ENCODE assay signal across 10 cellular contexts in the genomic region with DNA sequence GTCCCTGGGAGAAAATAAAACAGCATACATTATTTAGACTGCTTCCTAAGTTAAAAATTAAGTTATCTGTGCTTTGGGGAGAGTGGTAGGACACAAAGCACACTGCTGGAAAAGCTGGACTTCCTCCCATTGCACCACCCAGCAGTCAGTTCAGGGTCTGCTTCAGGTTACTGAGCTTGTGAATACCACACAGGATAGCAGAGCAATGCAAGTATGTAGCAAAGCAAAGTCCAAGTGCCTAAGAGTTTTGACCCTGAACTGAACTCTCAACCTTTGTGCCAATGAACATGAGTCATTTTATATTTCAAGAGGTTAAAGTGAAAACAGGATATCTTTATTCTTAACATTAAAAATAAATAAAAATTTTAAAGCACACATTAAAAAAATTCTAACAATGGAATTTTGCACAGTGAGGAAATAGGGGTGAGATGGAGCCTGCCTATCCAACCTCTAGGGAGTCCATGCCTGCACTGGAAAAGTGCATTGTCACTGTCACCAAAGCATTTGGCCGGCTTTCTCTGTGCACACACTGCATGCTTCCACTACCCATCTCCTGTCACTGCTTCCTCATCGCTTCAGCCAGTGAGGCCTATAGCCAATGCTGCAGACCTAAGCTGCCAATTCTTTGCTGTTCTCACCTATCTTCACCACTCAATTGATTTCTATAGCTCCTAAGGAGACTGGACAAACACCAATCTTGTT. TPM values are rescaled to one million over a fixed set of nuclear protein-coding genes. Genes with fewer than 3 reads are reported as not detected.
DNase-seq lines count a peak whose midpoint lies in the region; ATAC-seq, FAIRE-seq and TF ChIP-seq lines count a peak whose summit lies in the region.
"Had no signal": no experiment of that assay in that cellular context is flagged by ENCODE, and none has a peak within 500 bp of the region (broad histone marks: within the 10 kb centered on the region; RNA-seq: fewer than 3 reads in every experiment).

No MANE protein-coding gene starts in this region.

- no peak overlapping the region for H3K56ac ChIP-seq in IMR-90 (ENCODE audit: extremely low read depth, insufficient read depth, low read length)

- FAIRE-seq in kidney (lab: Jason Lieb, UNC) = peak; percentile 63

- peak overlapping the region in 1 of 2 experiments; percentile 30; a peak in 1 of 4 replicates for H4K8ac ChIP-seq in IMR-90 (ENCODE audit: low read depth in 2 of 2, low read length in 2 of 2)

- H3K4me3 ChIP-seq in IMR-90 (ENCODE audit: insufficient read depth, low read depth, low read length) (no peak overlapping the region), adrenal gland (no peak overlapping the region), kidney (ENCODE audit: low read length in 2 of 2) (no peak overlapping the region)

- peaks cover 28% of the 10 kb centered on the region for H3K4me1 Mint-ChIP-seq in nephron progenitor cell
- H3K4me1 Mint-ChIP-seq: B cell had no signal

- H2BK5ac ChIP-seq in IMR-90 (ENCODE audit: low read depth, low read length, poor library complexity, severe bottlenecking) = no peak overlapping the region

- 83% methylated on average over 1 of the region's 2 CpGs; no CpG with 5 or more reads in 1 of the 2 experiments for WGBS in IMR-90 (ENCODE audit: extremely low coverage in 2 of 2, insufficient read length in 1 of 2), 2 experiments
- WGBS in adrenal gland, 4 donors = 32 to 55% (median 47%) methylated on average over 2 of the region's 2 CpGs

- H3K36me3 ChIP-seq in IMR-90 (ENCODE audit: control insufficient read depth, insufficient read depth, low read length) = no peaks in the 10 kb centered on the region
- no peaks in the 10 kb centered on the region for H3K36me3 ChIP-seq in adrenal gland (replicated peaks in 1 of 2)
- H3K36me3 ChIP-seq in kidney (ENCODE audit: control insufficient read depth in 1 of 2, insufficient read depth in 2 of 2, low read length in 2 of 2) = no peaks in the 10 kb centered on the region

- H3K9me1 ChIP-seq in IMR-90 (ENCODE audit: insufficient read depth, low read length) = peaks cover 8% of the 10 kb centered on the region

- peak overlapping the region; percentile 27; the same call in 1 of the 2 replicates for H3K18ac ChIP-seq in IMR-90 (ENCODE audit: low read depth, low read length)

- CTCF ChIA-PET in IMR-90 (lab: Yijun Ruan, JAX) = no interaction called here

- H2AK9ac ChIP-seq in IMR-90 (replicated peaks; ENCODE audit: low read depth, low read length, poor library complexity) = no peak overlapping the region

- H3K4me2 ChIP-seq in IMR-90 (ENCODE audit: low read depth, low read length) = no peak overlapping the region

- peak overlapping the region; percentile 4; the same call in 1 of the 2 replicates for H4K5ac ChIP-seq in IMR-90 (ENCODE audit: low read depth, low read length)

- peak overlapping the region; percentile 80; the same call in 1 of the 2 replicates for H3K14ac ChIP-seq in IMR-90 (replicated peaks; ENCODE audit: low read depth, low read length)

- ATAC-seq in IMR-90 (ENCODE audit: low read depth) (peak; percentile 22; the same call in 1 of the 2 replicates), GM18873 (IDR thresholded peaks at IDR 0.05; ENCODE audit: low FRiP score, unreplicated experiment) (no peak)

- BruUV-seq in IMR-90 (replicated peaks; lab: Mats Ljungman, UMichigan) = no TSS peak

- no peaks in the 10 kb centered on the region for H3K79me1 ChIP-seq in IMR-90 (ENCODE audit: low read depth in 1 of 2, low read length in 2 of 2)

- TF ChIP-seq CTCF in 22Rv1 (IDR thresholded peaks at IDR 0.05) = no peak
- no peak for TF ChIP-seq CTCF in IMR-90 (conservative IDR thresholded peaks at IDR 0.05; ENCODE audit: low read depth, low read length)
- TF ChIP-seq CTCF in adrenal gland (IDR thresholded peaks at IDR 0.05) = no peak
- no peak for TF ChIP-seq CTCF in kidney (IDR thresholded peaks at IDR 0.05; ENCODE audit: borderline replicate concordance, extremely low read depth, insufficient read depth)
- no peak for TF ChIP-seq CTCF in nephron progenitor cell (IDR thresholded peaks at IDR 0.05)

- peak overlapping the region; percentile 86 for H2AK5ac ChIP-seq in IMR-90 (ENCODE audit: low read depth, low read length)

- no peaks in the 10 kb centered on the region for H3K9me3 Mint-ChIP-seq in nephron progenitor cell

- peak overlapping the region; percentile 82; the same call in 1 of the 2 replicates for H2BK20ac ChIP-seq in IMR-90 (ENCODE audit: low read depth, low read length)

- peaks cover 4% of the 10 kb centered on the region for H3K27me3 Mint-ChIP-seq in nephron progenitor cell (ENCODE audit: low read depth, poor library complexity)
- H3K27me3 Mint-ChIP-seq: B cell had no signal

- H3K4ac ChIP-seq in IMR-90 (ENCODE audit: low read depth, low read length) = peak overlapping the region; percentile 62

- no peak overlapping the region; the same call in 1 of the 2 replicates for H2BK120ac ChIP-seq in IMR-90 (ENCODE audit: low read depth, low read length)

- no peaks in the 10 kb centered on the region for H4K20me1 ChIP-seq in IMR-90 (ENCODE audit: insufficient read depth, low read length)

- POLR2A ChIA-PET in IMR-90 (lab: Charles Lee; ENCODE audit: unreplicated experiment) = no interaction called here

- intact Hi-C loops in IMR-90 (cut with micrococcal nuclease) (no loop called here), adrenal gland (cut with DNase I) (no loop called here), kidney (cut with DNase I) (no loop called here)

- H2AFZ ChIP-seq in IMR-90 (replicated peaks; ENCODE audit: low read length, poor library complexity) = no peak overlapping the region

- dilution Hi-C loops in IMR-90 (cut with HindIII; ENCODE audit: low sequenced_read_pairs, unreplicated experiment) = no loop called here

- H3K27ac Mint-ChIP-seq in nephron progenitor cell = no peak overlapping the region
- H3K27ac Mint-ChIP-seq: B cell had no signal

- no peak overlapping the region for H3K4me3 Mint-ChIP-seq in nephron progenitor cell
- H3K4me3 Mint-ChIP-seq: B cell had no signal

- H3K9ac ChIP-seq in IMR-90 (ENCODE audit: low read depth, low read length) = no peak overlapping the region
- H3K9ac ChIP-seq in kidney (ENCODE audit: low read length in 2 of 2) = no peak overlapping the region

- H3K27ac ChIP-seq in 22Rv1 (peak overlapping the region; percentile 65), IMR-90 (ENCODE audit: insufficient read depth, low read length) (no peak overlapping the region), adrenal gland (peak overlapping the region in 1 of 5 donors; percentile 41), kidney (ENCODE audit: low read depth in 2 of 2, low read length in 2 of 2) (peak overlapping the region; percentile 65 to 74)

- H3K23ac ChIP-seq in IMR-90 (ENCODE audit: low read depth, low read length) = peak overlapping the region; percentile 68

- H2BK15ac ChIP-seq in IMR-90 (ENCODE audit: low read depth, low read length) = 0 out of 3 replicates have a peak overlapping the region, but pooled peaks have one; percentile 25

- H3K36me3 Mint-ChIP-seq in nephron progenitor cell (ENCODE audit: low read depth) = no peaks in the 10 kb centered on the region

- peak; percentile 9 for DNase-seq in IMR-90
- DNase-seq in adrenal gland = peak in 6 of 7 donors; percentile 22 to 71 (median 43)
- DNase-seq in kidney = no peak
- no peak for DNase-seq in nephron progenitor cell
- DNase-seq in NCI-H345 (lab: John Stamatoyannopoulos, UW) = no peak
- no peak for DNase-seq in DMS114 treated with DMSO at 0.1 percent for 48 hours (lab: John Stamatoyannopoulos, UW; ENCODE audit: unreplicated experiment)
- DNase-seq: activated T-cell treated with anti-CD3 and anti-CD28 coated beads, Interleukin-2, amount 50 U/mL, for 48 hours had no signal

- in situ Hi-C loops in IMR-90 (cut with MboI; ENCODE audit: low sequenced_read_pairs) = no loop called here

- no peak for TF ChIP-seq RAD21 in IMR-90 (IDR thresholded peaks at IDR 0.05; ENCODE audit: low read length)

- H3K4me1 ChIP-seq in IMR-90 (ENCODE audit: control insufficient read depth, insufficient read depth, low read length) = peaks cover 11% of the 10 kb centered on the region
- H3K4me1 ChIP-seq in adrenal gland (replicated peaks in 1 of 2) = peaks cover 8 to 12% of the 10 kb centered on the region in 2 donors
- H3K4me1 ChIP-seq in kidney (ENCODE audit: control insufficient read depth in 1 of 2, insufficient read depth in 1 of 2, low read depth in 1 of 2, low read length in 2 of 2) = no peaks in the 10 kb centered on the region

- H4K91ac ChIP-seq in IMR-90 (ENCODE audit: insufficient read depth, low read depth, low read length) = 0 out of 2 replicates have a peak overlapping the region, but pooled peaks have one; percentile 29

- no peaks in the 10 kb centered on the region for H3K9me3 ChIP-seq in IMR-90 (ENCODE audit: control insufficient read depth, insufficient read depth, low read length)
- no peaks in the 10 kb centered on the region for H3K9me3 ChIP-seq in adrenal gland (replicated peaks in 1 of 3)
- no peaks in the 10 kb centered on the region for H3K9me3 ChIP-seq in kidney (ENCODE audit: control insufficient read depth in 1 of 2, low read length in 2 of 2)

- H3K27me3 ChIP-seq in IMR-90 (ENCODE audit: control insufficient read depth, insufficient read depth, low read length) = no peaks in the 10 kb centered on the region
- no peaks in the 10 kb centered on the region for H3K27me3 ChIP-seq in adrenal gland

- TF ChIP-seq POLR2A in IMR-90 (IDR thresholded peaks at IDR 0.05; ENCODE audit: low read depth, low read length) = no peak
- TF ChIP-seq POLR2A in adrenal gland (IDR thresholded peaks at IDR 0.05) = no peak

TF ChIP-seq in IMR-90, 13 proteins besides CTCF, POLR2A, EP300 and RAD21:
- no peak for TF ChIP-seq RCOR1 (IDR thresholded peaks at IDR 0.05; ENCODE audit: insufficient replicate concordance, low read length)
- TF ChIP-seq NFE2L2 (IDR thresholded peaks at IDR 0.05; ENCODE audit: low read depth, low read length) = 0 out of 2 replicates have a peak, but pooled peaks have one; percentile 15

RNA-seq across cellular contexts. Expression of gene ABCG2, which starts 50.9 kb away (rescaled TPM):
- 1.1 and 1.4 TPM in 2 replicates for total RNA-seq in IMR-90 (2012; rRNA removed)
- polyA plus RNA-seq in IMR-90 (2012; rRNA removed) = 0.27 and 0.50 TPM in 2 replicates
- 0.14 and 0.22 TPM in 2 replicates for polyA plus RNA-seq in IMR-90 (2012; cell fraction: cytosol; rRNA removed)
- 0.15 and 0.34 TPM in 2 replicates for polyA plus RNA-seq in IMR-90 (2012; cell fraction: nucleus; rRNA removed; ENCODE audit: low replicate concordance)
- 10 to 100 TPM in 3 of 8 donors, 1 to 10 TPM in 5; 4.2 to 22.0 (median 8.7) TPM for total RNA-seq in adrenal gland
- polyA plus RNA-seq in adrenal gland = 1 to 10 TPM; 2.0 to 3.4 (median 2.4) TPM
- total RNA-seq in kidney = 4.7 TPM
- polyA plus RNA-seq in kidney (ENCODE audit: insufficient read depth, low read depth, low replicate concordance) = 1.5 TPM
- total RNA-seq: B cell had no signal

Comparison
In these comparisons a context has a peak if more than half of its experiments do, and no peak if none do; other contexts are left out.
1. DNase-seq: peak in IMR-90 (single experiment) and adrenal gland (6 of 7); none in kidney (single experiment), nephron progenitor cell (single experiment), NCI-H345 (single experiment) and DMS114 treated with DMSO at 0.1 percent for 48 hours (single experiment).